In genomic region chr17:55072910-55073309, GRCh38 we compare ENCODE assay signal across 25 cellular contexts.
DNase-seq lines count a peak whose midpoint lies in the region; ATAC-seq and TF ChIP-seq lines count a peak whose summit lies in the region.
"Had no signal": no experiment of that assay in that cellular context is flagged by ENCODE, and none has a peak within 500 bp of the region (broad histone marks: within the 10 kb centered on the region; RNA-seq: fewer than 3 reads in every experiment).

No MANE protein-coding gene starts in this region.

- H3K9me3 Mint-ChIP-seq in CD4-positive, CD25-positive, alpha-beta regulatory T cell: no peaks in the 10 kb centered on the region
- H3K9me3 Mint-ChIP-seq in T-cell: no peaks in the 10 kb centered on the region
- H3K9me3 Mint-ChIP-seq in stimulated activated naive B cell treated with anti-CD40 and anti-IgM and Interleukin-4, amounts not matched to agents 10 μg/mL and 1 μg/mL and 100 μg/mL, for 72 hours: no peaks in the 10 kb centered on the region
- H3K9me3 Mint-ChIP-seq: CD14-positive monocyte; H9; stimulated activated naive CD8-positive, alpha-beta T cell treated with anti-CD3 and anti-CD28 coated beads, Interleukin-15, amount 100 ng/mL, for 72 hours had no signal

- H3K36me3 Mint-ChIP-seq in CD4-positive, CD25-positive, alpha-beta regulatory T cell: peaks cover 11% of the 10 kb centered on the region
- H3K36me3 Mint-ChIP-seq in T-cell: peaks cover 22% of the 10 kb centered on the region
- H3K36me3 Mint-ChIP-seq in stimulated activated naive B cell treated with anti-CD40 and anti-IgM and Interleukin-4, amounts not matched to agents 10 μg/mL and 1 μg/mL and 100 μg/mL, for 72 hours: peaks cover 3 to 8% of the 10 kb centered on the region in 2 donors
- H3K36me3 Mint-ChIP-seq: CD14-positive monocyte had no signal

- H3K27ac ChIP-seq in CD4-positive, CD25-positive, alpha-beta regulatory T cell (ENCODE audit: insufficient read depth, low read length, poor library complexity, severe bottlenecking): peak overlapping the region; percentile 73
- H3K27ac ChIP-seq in ascending aorta: no peak overlapping the region
- H3K27ac ChIP-seq: cardiac muscle cell, left lung, transverse colon had no signal

- no peaks in the 10 kb centered on the region for H3K36me3 ChIP-seq in CD4-positive, CD25-positive, alpha-beta regulatory T cell (ENCODE audit: control insufficient read depth, insufficient read depth, low read length)
- H3K36me3 ChIP-seq in ascending aorta: no peaks in the 10 kb centered on the region
- H3K36me3 ChIP-seq: cardiac muscle cell, transverse colon had no signal

- H3K9me3 ChIP-seq in CD4-positive, CD25-positive, alpha-beta regulatory T cell (ENCODE audit: control insufficient read depth in 2 of 2, low read length in 2 of 2): no peaks in the 10 kb centered on the region
- no peaks in the 10 kb centered on the region for H3K9me3 ChIP-seq in ascending aorta
- H3K9me3 ChIP-seq: left lung, transverse colon had no signal

- peaks cover 17% of the 10 kb centered on the region for H3K4me1 ChIP-seq in CD4-positive, CD25-positive, alpha-beta regulatory T cell (ENCODE audit: control insufficient read depth, insufficient read depth, low read length, poor library complexity, severe bottlenecking)
- H3K4me1 ChIP-seq in ascending aorta: no peaks in the 10 kb centered on the region
- H3K4me1 ChIP-seq: left lung, transverse colon had no signal

- H3K4me3 Mint-ChIP-seq in CD4-positive, CD25-positive, alpha-beta regulatory T cell: peak overlapping the region; percentile 0 to 56 (median 28)
- peak overlapping the region in 1 of 3 donors; percentile 9 for H3K4me3 Mint-ChIP-seq in T-cell
- H3K4me3 Mint-ChIP-seq in stimulated activated naive B cell treated with anti-CD40 and anti-IgM and Interleukin-4, amounts not matched to agents 10 μg/mL and 1 μg/mL and 100 μg/mL, for 72 hours: no peak overlapping the region
- H3K4me3 Mint-ChIP-seq: CD14-positive monocyte; H9; stimulated activated naive CD8-positive, alpha-beta T cell treated with anti-CD3 and anti-CD28 coated beads, Interleukin-15, amount 100 ng/mL, for 72 hours had no signal

- no peaks in the 10 kb centered on the region for H3K27me3 ChIP-seq in CD4-positive, CD25-positive, alpha-beta regulatory T cell (ENCODE audit: control insufficient read depth, insufficient read depth, low read length)
- H3K27me3 ChIP-seq in ascending aorta: no peaks in the 10 kb centered on the region
- H3K27me3 ChIP-seq: cardiac muscle cell, left lung, transverse colon had no signal

- peak overlapping the region; percentile 56 for H3K4me3 ChIP-seq in CD4-positive, CD25-positive, alpha-beta regulatory T cell (ENCODE audit: low read depth, low read length)
- H3K4me3 ChIP-seq in ascending aorta: no peak overlapping the region
- H3K4me3 ChIP-seq: cardiac muscle cell, left lung, transverse colon had no signal

- peak in 2 of 3 donors; percentile 50 to 64 for DNase-seq in CD4-positive, CD25-positive, alpha-beta regulatory T cell
- DNase-seq in T-cell: peak in 1 of 34 experiments; percentile 12
- peak; percentile 47 for DNase-seq in fibroblast of peridontal ligament (ENCODE audit: extremely low read depth)
- DNase-seq in stimulated activated naive B cell treated with anti-CD40 and anti-IgM and Interleukin-4, amounts not matched to agents 10 μg/mL and 1 μg/mL and 100 μg/mL, for 72 hours: no peak
- no peak for DNase-seq in ascending aorta (ENCODE audit: low spot score in 2 of 2)
- no peak for DNase-seq in MV-4-11 (lab: John Stamatoyannopoulos, UW)
- DNase-seq: activated CD4-positive, alpha-beta T cell treated with anti-CD3 and anti-CD28 coated beads for 1 hour; activated CD8-positive, alpha-beta memory T cell treated with anti-CD3 and anti-CD28 coated beads, Interleukin-2, amount 50 U/mL, for 4 hours; activated naive CD4-positive, alpha-beta T cell treated with Interleukin-2 at 50 U/mL for 16 hours; amniotic stem cell; DMS79 treated with DMSO at 0.1 percent for 48 hours; glutamatergic neuron; H9; left lung; NCI-H1417; NCI-H2171 treated with DMSO at 0.1 percent for 48 hours; NCI-H748 treated with DMSO at 0.1 percent for 48 hours; small intestine; stimulated activated CD4-positive, alpha-beta T cell treated with anti-CD3 and anti-CD28 coated beads, Interleukin-2, amount 100 ng/mL, for 48 hours; stimulated activated naive CD8-positive, alpha-beta T cell treated with anti-CD3 and anti-CD28 coated beads, Interleukin-15, amount 100 ng/mL, for 72 hours; transverse colon had no signal

- ATAC-seq in CD4-positive, CD25-positive, alpha-beta regulatory T cell (ENCODE audit: low read depth in 2 of 2): peak; percentile 62 to 70
- peak; percentile 48 for ATAC-seq in GM18867 (IDR thresholded peaks at IDR 0.05; ENCODE audit: unreplicated experiment)
- peak in 2 of 4 experiments; percentile 48 to 74 for ATAC-seq in T-cell (replicated peaks in 1 of 4)
- ATAC-seq in stimulated activated naive B cell treated with anti-CD40 and anti-IgM and Interleukin-4, amounts not matched to agents 10 μg/mL and 1 μg/mL and 100 μg/mL, for 72 hours (replicated peaks): no peak
- no peak for ATAC-seq in GM18517 (IDR thresholded peaks at IDR 0.05; ENCODE audit: unreplicated experiment)
- ATAC-seq: left lung; stimulated activated naive CD8-positive, alpha-beta T cell treated with anti-CD3 and anti-CD28 coated beads, Interleukin-15, amount 100 ng/mL, for 72 hours had no signal

- H3K4me1 Mint-ChIP-seq in CD4-positive, CD25-positive, alpha-beta regulatory T cell: peaks cover 0 to 42% (median 16%) of the 10 kb centered on the region in 4 donors
- H3K4me1 Mint-ChIP-seq in T-cell: peaks cover 0 to 34% (median 16%) of the 10 kb centered on the region in 3 donors
- no peaks in the 10 kb centered on the region for H3K4me1 Mint-ChIP-seq in stimulated activated naive B cell treated with anti-CD40 and anti-IgM and Interleukin-4, amounts not matched to agents 10 μg/mL and 1 μg/mL and 100 μg/mL, for 72 hours
- H3K4me1 Mint-ChIP-seq: CD14-positive monocyte; stimulated activated naive CD8-positive, alpha-beta T cell treated with anti-CD3 and anti-CD28 coated beads, Interleukin-15, amount 100 ng/mL, for 72 hours had no signal

- peak overlapping the region; percentile 79 to 87 (median 82) for H3K27ac Mint-ChIP-seq in CD4-positive, CD25-positive, alpha-beta regulatory T cell
- H3K27ac Mint-ChIP-seq in T-cell: peak overlapping the region; percentile 85 to 91
- no peak overlapping the region for H3K27ac Mint-ChIP-seq in stimulated activated naive B cell treated with anti-CD40 and anti-IgM and Interleukin-4, amounts not matched to agents 10 μg/mL and 1 μg/mL and 100 μg/mL, for 72 hours
- H3K27ac Mint-ChIP-seq: CD14-positive monocyte; stimulated activated naive CD8-positive, alpha-beta T cell treated with anti-CD3 and anti-CD28 coated beads, Interleukin-15, amount 100 ng/mL, for 72 hours had no signal

- POLR2A ChIA-PET in T-cell (lab: Charles Lee): interaction anchor here in 1 of 2 donors (0.5 kb wide), 2 partner anchors 18 to 177 kb away, joined by 3 to 5 read pairs; no protein-coding TSS in a partner anchor

- intact Hi-C loops in ascending aorta (cut with DNase I): no loop called here

- no peaks in the 10 kb centered on the region for H3K27me3 Mint-ChIP-seq in CD4-positive, CD25-positive, alpha-beta regulatory T cell
- no peaks in the 10 kb centered on the region for H3K27me3 Mint-ChIP-seq in T-cell
- H3K27me3 Mint-ChIP-seq in stimulated activated naive B cell treated with anti-CD40 and anti-IgM and Interleukin-4, amounts not matched to agents 10 μg/mL and 1 μg/mL and 100 μg/mL, for 72 hours: no peaks in the 10 kb centered on the region
- H3K27me3 Mint-ChIP-seq: stimulated activated naive CD8-positive, alpha-beta T cell treated with anti-CD3 and anti-CD28 coated beads, Interleukin-15, amount 100 ng/mL, for 72 hours had no signal

- CTCF ChIA-PET in T-cell (lab: Charles Lee): no interaction called here

- TF ChIP-seq CTCF in ascending aorta (IDR thresholded peaks at IDR 0.05): no peak

Comparison
In these comparisons a context has a peak if more than half of its experiments do, and no peak if none do; other contexts are left out.
1. ATAC-seq: peak in CD4-positive, CD25-positive, alpha-beta regulatory T cell (2 of 2) and GM18867 (single experiment); none in stimulated activated naive B cell treated with anti-CD40 and anti-IgM and Interleukin-4, amounts not matched to agents 10 μg/mL and 1 μg/mL and 100 μg/mL, for 72 hours (0 of 2) and GM18517 (single experiment).
2. DNase-seq: peak in CD4-positive, CD25-positive, alpha-beta regulatory T cell (2 of 3) and fibroblast of peridontal ligament (single experiment); none in stimulated activated naive B cell treated with anti-CD40 and anti-IgM and Interleukin-4, amounts not matched to agents 10 μg/mL and 1 μg/mL and 100 μg/mL, for 72 hours (single experiment), ascending aorta (0 of 2) and MV-4-11 (single experiment).
3. H3K4me3 Mint-ChIP-seq: peak in CD4-positive, CD25-positive, alpha-beta regulatory T cell (4 of 4); none in stimulated activated naive B cell treated with anti-CD40 and anti-IgM and Interleukin-4, amounts not matched to agents 10 μg/mL and 1 μg/mL and 100 μg/mL, for 72 hours (0 of 2).